Comparison of ENCODE assay signal across 1 cellular context in the genomic region with DNA sequence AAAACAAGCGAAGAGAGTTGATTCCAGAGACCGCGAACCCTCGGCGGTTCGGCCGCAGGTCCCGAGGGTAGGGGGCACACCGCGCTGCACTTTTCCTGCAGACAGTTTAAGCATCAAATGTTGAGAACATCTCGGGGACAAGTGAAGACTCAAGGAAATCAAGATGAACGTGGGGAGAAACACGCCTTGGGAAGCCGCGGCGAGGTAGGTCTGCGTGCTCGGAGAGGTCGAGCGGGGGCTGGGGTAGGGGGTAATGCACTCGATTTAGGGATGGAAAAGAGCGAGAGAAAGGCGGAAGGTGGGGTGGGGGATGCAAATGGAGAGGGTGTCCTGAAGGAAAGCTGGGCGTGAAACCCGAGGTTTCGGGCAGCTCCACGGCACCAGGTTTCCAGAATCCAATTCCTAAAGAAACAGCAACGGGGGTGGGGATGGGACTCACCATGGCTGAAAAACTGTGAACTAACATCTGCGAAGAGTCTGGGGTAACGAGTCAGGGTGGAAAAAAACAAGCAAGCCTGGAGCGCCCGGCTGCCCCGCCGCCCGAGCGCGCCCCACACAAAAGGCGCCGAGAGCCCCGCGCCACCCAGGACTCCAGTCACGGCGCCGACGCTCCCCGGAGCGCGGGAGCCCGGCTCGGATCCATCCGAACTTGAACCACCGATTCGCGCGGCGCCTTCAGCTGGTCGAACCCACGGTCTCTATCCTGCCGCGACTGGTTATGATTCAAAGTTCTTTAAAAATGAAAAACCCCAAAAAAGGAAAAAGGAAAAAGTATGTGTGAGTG.
TF ChIP-seq lines count a peak whose summit lies in the region.

No MANE protein-coding gene starts in this region.

TF ChIP-seq in HCT116, 20 proteins besides CTCF, POLR2A, EP300 and RAD21 (continued from another document):
- TF ChIP-seq, protein P1, sequence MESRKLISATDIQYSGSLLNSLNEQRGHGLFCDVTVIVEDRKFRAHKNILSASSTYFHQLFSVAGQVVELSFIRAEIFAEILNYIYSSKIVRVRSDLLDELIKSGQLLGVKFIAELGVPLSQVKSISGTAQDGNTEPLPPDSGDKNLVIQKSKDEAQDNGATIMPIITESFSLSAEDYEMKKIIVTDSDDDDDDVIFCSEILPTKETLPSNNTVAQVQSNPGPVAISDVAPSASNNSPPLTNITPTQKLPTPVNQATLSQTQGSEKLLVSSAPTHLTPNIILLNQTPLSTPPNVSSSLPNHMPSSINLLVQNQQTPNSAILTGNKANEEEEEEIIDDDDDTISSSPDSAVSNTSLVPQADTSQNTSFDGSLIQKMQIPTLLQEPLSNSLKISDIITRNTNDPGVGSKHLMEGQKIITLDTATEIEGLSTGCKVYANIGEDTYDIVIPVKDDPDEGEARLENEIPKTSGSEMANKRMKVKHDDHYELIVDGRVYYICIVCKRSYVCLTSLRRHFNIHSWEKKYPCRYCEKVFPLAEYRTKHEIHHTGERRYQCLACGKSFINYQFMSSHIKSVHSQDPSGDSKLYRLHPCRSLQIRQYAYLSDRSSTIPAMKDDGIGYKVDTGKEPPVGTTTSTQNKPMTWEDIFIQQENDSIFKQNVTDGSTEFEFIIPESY (IDR thresholded peaks at IDR 0.05; ENCODE audit: extremely low read depth, insufficient replicate concordance, low read length) = no peak
